Comparison of ENCODE assay signal across 13 cellular contexts in the genomic region with DNA sequence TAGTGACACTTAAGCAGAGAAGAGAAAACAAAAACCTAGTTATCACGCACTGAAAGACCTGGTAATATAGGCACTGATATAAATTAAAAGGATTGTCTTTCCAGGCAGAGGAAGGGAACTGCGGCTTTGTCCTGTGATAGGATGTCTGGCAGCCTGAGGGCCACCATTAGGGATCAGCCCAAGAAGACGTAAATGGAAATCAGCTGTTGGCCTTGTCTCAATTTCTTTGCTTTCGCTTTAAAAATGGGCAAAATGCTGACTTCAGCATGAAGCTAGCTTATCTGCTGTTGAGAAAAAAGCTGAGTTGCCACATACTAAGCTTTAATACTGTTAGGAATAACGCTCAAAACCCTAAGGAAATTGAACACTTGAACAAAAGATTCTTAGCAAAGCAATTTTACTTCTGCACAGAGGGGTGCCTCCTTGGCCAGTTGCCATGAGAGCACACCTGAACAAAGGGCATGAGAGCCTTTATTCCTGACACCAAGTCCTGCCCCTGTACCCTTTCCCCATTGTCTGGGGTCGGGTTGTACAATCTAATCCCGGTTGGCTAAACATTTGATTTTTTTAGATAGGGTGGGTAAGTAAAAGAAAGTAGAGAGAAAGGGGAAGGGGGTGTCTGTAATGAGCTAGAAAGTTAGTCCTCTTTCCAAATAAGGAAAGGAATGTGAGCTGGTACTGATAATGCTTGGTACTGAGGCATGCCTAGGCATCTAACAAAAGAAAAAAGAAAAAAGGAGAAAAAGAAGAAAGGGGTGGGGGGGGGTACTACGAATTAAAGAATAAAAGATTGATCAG.
A peak's percentile ranks its signal among the peaks of the same experiment; 100 is the strongest.
DNase-seq lines count a peak whose midpoint lies in the region; ATAC-seq and TF ChIP-seq lines count a peak whose summit lies in the region.
"Had no signal": no experiment of that assay in that cellular context is flagged by ENCODE, and none has a peak within 500 bp of the region (broad histone marks: within the 10 kb centered on the region; RNA-seq: fewer than 3 reads in every experiment).

No MANE protein-coding gene starts in this region.

- POLR2A ChIA-PET in activated B cell treated with CpG ODN at 0.5 μM for 24 hours (lab: Charles Lee): no interaction called here

- H3K27ac Mint-ChIP-seq in activated B cell treated with CpG ODN at 0.5 μM for 24 hours (peak overlapping the region; percentile 61), osteocyte (ENCODE audit: unreplicated experiment) (peak overlapping the region; percentile 87)
- H3K27ac Mint-ChIP-seq: CD4-positive, alpha-beta T cell had no signal

- H3K4me1 Mint-ChIP-seq in activated B cell treated with CpG ODN at 0.5 μM for 24 hours (no peaks in the 10 kb centered on the region), osteocyte (ENCODE audit: unreplicated experiment) (peaks cover 19% of the 10 kb centered on the region)

- H3K9me3 Mint-ChIP-seq in activated B cell treated with CpG ODN at 0.5 μM for 24 hours (no peaks in the 10 kb centered on the region), osteocyte (ENCODE audit: unreplicated experiment) (no peaks in the 10 kb centered on the region)
- H3K9me3 Mint-ChIP-seq: CD4-positive, alpha-beta T cell had no signal

- CTCF ChIA-PET in activated B cell treated with CpG ODN at 0.5 μM for 24 hours (lab: Charles Lee): interaction anchor here (1.4 kb wide), 2 partner anchors 197 to 294 kb away, joined by 3 read pairs; no protein-coding TSS in a partner anchor

- H3K36me3 Mint-ChIP-seq in activated B cell treated with CpG ODN at 0.5 μM for 24 hours (ENCODE audit: low read depth) (peaks cover 92% of the 10 kb centered on the region), osteocyte (ENCODE audit: unreplicated experiment) (peaks cover 48% of the 10 kb centered on the region)

- intact Hi-C loops in activated B cell treated with CpG ODN at 0.5 μM for 24 hours (cut with micrococcal nuclease): no loop called here

- H3K27me3 Mint-ChIP-seq in activated B cell treated with CpG ODN at 0.5 μM for 24 hours (no peaks in the 10 kb centered on the region), osteocyte (ENCODE audit: unreplicated experiment) (no peaks in the 10 kb centered on the region)

- H3K4me3 Mint-ChIP-seq in activated B cell treated with CpG ODN at 0.5 μM for 24 hours (no peak overlapping the region), osteocyte (ENCODE audit: unreplicated experiment) (peak overlapping the region; percentile 33)
- H3K4me3 Mint-ChIP-seq: CD4-positive, alpha-beta T cell had no signal

- TF ChIP-seq CTCF in activated B cell treated with CpG ODN at 0.5 μM for 24 hours (IDR thresholded peaks at IDR 0.05) (no peak), osteocyte (IDR thresholded peaks at IDR 0.05) (no peak)

- ATAC-seq in activated B cell treated with CpG ODN at 0.5 μM for 24 hours (ENCODE audit: low read depth): no peak

- DNase-seq in EH (ENCODE audit: low read depth) (peak; percentile 57), activated B cell treated with CpG ODN at 0.5 μM for 24 hours (no peak), foreskin melanocyte (peak; percentile 92), osteocyte (ENCODE audit: extremely low spot score, unreplicated experiment) (no peak), superior temporal gyrus (ENCODE audit: extremely low spot score) (no peak), NCI-H2171 treated with DMSO at 0.1 percent for 48 hours (lab: John Stamatoyannopoulos, UW) (no peak), anterior cingulate cortex (lab: John Stamatoyannopoulos, UW) (no peak)
- DNase-seq in activated CD4-positive, alpha-beta T cell treated with anti-CD3 and anti-CD28 coated beads for 1 hour: no peak
- DNase-seq: activated CD8-positive, alpha-beta memory T cell treated with anti-CD3 and anti-CD28 coated beads, Interleukin-2, amount 50 U/mL, for 4 hours; CD4-positive, alpha-beta T cell; central memory CD4-positive, alpha-beta T cell; hippocampal formation; nucleus accumbens had no signal

Comparison
In these comparisons a context has a peak if more than half of its experiments do, and no peak if none do; other contexts are left out.
1. DNase-seq: peak in EH (single experiment) and foreskin melanocyte (single experiment); none in activated B cell treated with CpG ODN at 0.5 μM for 24 hours (single experiment), osteocyte (single experiment), superior temporal gyrus (single experiment), activated CD4-positive, alpha-beta T cell treated with anti-CD3 and anti-CD28 coated beads for 1 hour (single experiment), NCI-H2171 treated with DMSO at 0.1 percent for 48 hours (single experiment) and anterior cingulate cortex (0 of 58).